ENCODE assay signal across 1 cellular context in genomic region chr7:75993689-75994387, GRCh38.
TF ChIP-seq lines count a peak whose summit lies in the region.

No MANE protein-coding gene starts in this region.

TF ChIP-seq in IMR-90, 13 proteins besides CTCF, POLR2A, EP300 and RAD21:
- TF ChIP-seq MXI1 (IDR thresholded peaks at IDR 0.05; ENCODE audit: borderline replicate concordance, low read depth, low read length) = no peak; the same call in 1 of the 2 replicates
- peak; percentile 82 for TF ChIP-seq BHLHE40 (IDR thresholded peaks at IDR 0.05; ENCODE audit: low read depth, low read length)
TF ChIP-seq in IMR-90: peak in this region for 1.
